Comparison of ENCODE assay signal across 1 cellular context in genomic region chr11:76673164-76674142, GRCh38.
TF ChIP-seq lines count a peak whose summit lies in the region.

No MANE protein-coding gene starts in this region.

TF ChIP-seq in GM12891, 5 proteins besides CTCF, POLR2A, EP300 and RAD21 (continued from another document):
- TF ChIP-seq SPI1 (IDR thresholded peaks at IDR 0.05; ENCODE audit: low read depth, low read length) = no peak
